In the genomic region with DNA sequence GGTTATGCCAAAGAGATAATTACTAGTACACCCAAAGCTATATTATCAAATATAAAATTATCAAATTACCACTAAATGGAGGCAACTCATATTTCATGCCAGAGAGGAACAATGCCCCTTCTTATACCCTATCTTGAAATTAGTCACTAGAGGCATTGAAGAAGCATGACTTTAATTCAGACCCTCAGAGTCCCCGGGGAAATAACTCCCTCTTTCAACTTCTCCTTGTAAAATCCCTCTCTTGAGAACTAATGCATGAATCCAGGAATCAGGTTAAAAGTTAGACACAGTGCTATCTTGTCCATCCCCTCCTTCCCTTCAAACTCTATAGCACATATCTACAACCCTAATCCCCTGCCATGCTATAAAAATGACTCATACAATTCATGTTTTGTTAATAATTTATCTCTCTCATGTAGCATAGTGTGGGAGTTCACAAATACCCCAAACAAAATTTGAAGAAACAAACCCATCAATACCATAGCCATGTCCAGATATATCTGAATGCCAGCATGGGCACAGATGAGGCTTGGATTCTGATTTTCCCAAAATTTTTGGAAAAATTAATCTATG, we compare ENCODE assay signal across 27 cellular contexts.
"Had no signal": no experiment of that assay in that cellular context is flagged by ENCODE, and none has a peak within 500 bp of the region (broad histone marks: within the 10 kb centered on the region; RNA-seq: fewer than 3 reads in every experiment).

No MANE protein-coding gene starts in this region.

- H3K27me3 Mint-ChIP-seq: naive thymus-derived CD8-positive, alpha-beta T cell; stimulated activated naive CD8-positive, alpha-beta T cell treated with anti-CD3 and anti-CD28 coated beads, Interleukin-15, amount 100 ng/mL, for 72 hours had no signal

- H3K36me3 Mint-ChIP-seq: immature natural killer cell; naive thymus-derived CD8-positive, alpha-beta T cell had no signal

- H3K9me3 Mint-ChIP-seq: nephron progenitor cell had no signal

- H3K4me2 ChIP-seq: smooth muscle cell had no signal

- H3K27ac Mint-ChIP-seq: immature natural killer cell; naive thymus-derived CD8-positive, alpha-beta T cell; nephron progenitor cell; stimulated activated naive CD8-positive, alpha-beta T cell treated with anti-CD3 and anti-CD28 coated beads, Interleukin-15, amount 100 ng/mL, for 72 hours had no signal

- H3K27ac ChIP-seq: esophagus muscularis mucosa, foreskin keratinocyte, heart right ventricle, left ventricle myocardium inferior, lower lobe of right lung, prostate gland, right atrium auricular region, suprapubic skin, vagina had no signal

- H3K4me1 Mint-ChIP-seq: immature natural killer cell; naive thymus-derived CD8-positive, alpha-beta T cell; nephron progenitor cell; stimulated activated naive CD8-positive, alpha-beta T cell treated with anti-CD3 and anti-CD28 coated beads, Interleukin-15, amount 100 ng/mL, for 72 hours had no signal

- ATAC-seq: foreskin keratinocyte; heart right ventricle; left colon; lower lobe of right lung; naive thymus-derived CD8-positive, alpha-beta T cell; sciatic nerve; stimulated activated naive CD8-positive, alpha-beta T cell treated with anti-CD3 and anti-CD28 coated beads, Interleukin-15, amount 100 ng/mL, for 72 hours had no signal

- H3K4me3 ChIP-seq: esophagus muscularis mucosa, heart right ventricle, left ventricle myocardium inferior, lower lobe of right lung, prostate gland, right atrium auricular region, smooth muscle cell, suprapubic skin, vagina had no signal

- H3K27me3 ChIP-seq: esophagus muscularis mucosa, foreskin keratinocyte, right atrium auricular region, suprapubic skin, vagina had no signal

- H3K4me3 Mint-ChIP-seq: immature natural killer cell; naive thymus-derived CD8-positive, alpha-beta T cell; nephron progenitor cell; stimulated activated naive CD8-positive, alpha-beta T cell treated with anti-CD3 and anti-CD28 coated beads, Interleukin-15, amount 100 ng/mL, for 72 hours had no signal

- H3K9me3 ChIP-seq: esophagus muscularis mucosa, left ventricle myocardium inferior, lower lobe of right lung, prostate gland, right atrium auricular region, suprapubic skin, vagina had no signal

- H3K4me1 ChIP-seq: esophagus muscularis mucosa, foreskin keratinocyte, heart right ventricle, left ventricle myocardium inferior, lower lobe of right lung, prostate gland, right atrium auricular region, suprapubic skin, vagina had no signal

- DNase-seq: dermis blood vessel endothelial cell; effector memory CD4-positive, alpha-beta T cell; foreskin keratinocyte; heart right ventricle; hypothalamus; immature natural killer cell; islet precursor cell; kidney glomerular epithelial cell; left colon; left ventricle myocardium inferior; lower lobe of right lung; naive thymus-derived CD8-positive, alpha-beta T cell; nephron progenitor cell; nucleus accumbens; stimulated activated CD4-positive, alpha-beta T cell treated with anti-CD3 and anti-CD28 coated beads, Interleukin-12 subunit alpha, Interleukin-12 subunit beta, amount 100 ng/mL, for 4 hours; stimulated activated CD4-positive, alpha-beta T cell treated with anti-CD3 and anti-CD28 coated beads, Interleukin-1b, Interleukin-23, amount 100 ng/mL, for 48 hours; stimulated activated CD4-positive, alpha-beta T cell treated with anti-CD3 and anti-CD28 coated beads, Interleukin-4, amount 100 ng/mL, for 1 hour; stimulated activated CD8-positive, alpha-beta memory T cell treated with anti-CD3 and anti-CD28 coated beads, Interleukin-4, amount 100 ng/mL, for 48 hours; stimulated activated naive CD4-positive, alpha-beta T cell; stimulated activated naive CD8-positive, alpha-beta T cell treated with anti-CD3 and anti-CD28 coated beads, Interleukin-15, amount 100 ng/mL, for 72 hours had no signal
